ENCODE assay signal across 11 cellular contexts in genomic region chr3:69541823-69542264, GRCh38.
DNase-seq lines count a peak whose midpoint lies in the region; ATAC-seq, FAIRE-seq and TF ChIP-seq lines count a peak whose summit lies in the region.
"Had no signal": no experiment of that assay in that cellular context is flagged by ENCODE, and none has a peak within 500 bp of the region (broad histone marks: within the 10 kb centered on the region; RNA-seq: fewer than 3 reads in every experiment).

No MANE protein-coding gene starts in this region.

- DNase-seq in HL-60 (ENCODE audit: low read depth in 1 of 2, low spot score in 1 of 2) (peak in 1 of 2 experiments; percentile 65), astrocyte of the spinal cord (ENCODE audit: low read depth, low spot score) (peak; percentile 17), middle frontal gyrus (ENCODE audit: extremely low spot score, low spot score) (no peak), D721Med (ENCODE audit: insufficient read length, low spot score) (no peak), NCI-H128 (lab: John Stamatoyannopoulos, UW; ENCODE audit: unreplicated experiment) (no peak)
- DNase-seq: SHP77 had no signal

- ATAC-seq in HG03460 (IDR thresholded peaks at IDR 0.05; ENCODE audit: unreplicated experiment), result no peak
- ATAC-seq: naive thymus-derived CD8-positive, alpha-beta T cell had no signal

- in situ Hi-C loops in astrocyte of the spinal cord (cut with HindIII; ENCODE audit: low sequenced_read_pairs), result no loop called here

- no peak for FAIRE-seq in D721Med (lab: Jason Lieb, UNC)
- FAIRE-seq: GM18507 had no signal

- H3K4me3 ChIP-seq in HL-60 (replicated peaks; ENCODE audit: insufficient read depth, low read length) (peak overlapping the region; percentile 68), astrocyte of the spinal cord (ENCODE audit: low read depth, low read length) (no peak overlapping the region), iPS-11a (ENCODE audit: low read depth, low read length) (peak overlapping the region; percentile 58), skin epidermis (peak overlapping the region; percentile 42 to 71 (median 55))

- H3K27ac ChIP-seq in HL-60 (replicated peaks) (peak overlapping the region; percentile 64), skin epidermis (peak overlapping the region; percentile 14 to 91 (median 72))

- H3K27me3 ChIP-seq in HL-60 (ENCODE audit: insufficient read depth, poor library complexity, severe bottlenecking), result no peaks in the 10 kb centered on the region

- TF ChIP-seq CTCF in HL-60 (IDR thresholded peaks at IDR 0.05; ENCODE audit: insufficient read depth, low read length) (no peak), astrocyte of the spinal cord (IDR thresholded peaks at IDR 0.05; ENCODE audit: low read depth, low read length) (no peak), D721Med (IDR thresholded peaks at IDR 0.05; ENCODE audit: insufficient read depth, missing control alignments) (no peak)
